8 cellular contexts compared by ENCODE assay signal in the genomic region with DNA sequence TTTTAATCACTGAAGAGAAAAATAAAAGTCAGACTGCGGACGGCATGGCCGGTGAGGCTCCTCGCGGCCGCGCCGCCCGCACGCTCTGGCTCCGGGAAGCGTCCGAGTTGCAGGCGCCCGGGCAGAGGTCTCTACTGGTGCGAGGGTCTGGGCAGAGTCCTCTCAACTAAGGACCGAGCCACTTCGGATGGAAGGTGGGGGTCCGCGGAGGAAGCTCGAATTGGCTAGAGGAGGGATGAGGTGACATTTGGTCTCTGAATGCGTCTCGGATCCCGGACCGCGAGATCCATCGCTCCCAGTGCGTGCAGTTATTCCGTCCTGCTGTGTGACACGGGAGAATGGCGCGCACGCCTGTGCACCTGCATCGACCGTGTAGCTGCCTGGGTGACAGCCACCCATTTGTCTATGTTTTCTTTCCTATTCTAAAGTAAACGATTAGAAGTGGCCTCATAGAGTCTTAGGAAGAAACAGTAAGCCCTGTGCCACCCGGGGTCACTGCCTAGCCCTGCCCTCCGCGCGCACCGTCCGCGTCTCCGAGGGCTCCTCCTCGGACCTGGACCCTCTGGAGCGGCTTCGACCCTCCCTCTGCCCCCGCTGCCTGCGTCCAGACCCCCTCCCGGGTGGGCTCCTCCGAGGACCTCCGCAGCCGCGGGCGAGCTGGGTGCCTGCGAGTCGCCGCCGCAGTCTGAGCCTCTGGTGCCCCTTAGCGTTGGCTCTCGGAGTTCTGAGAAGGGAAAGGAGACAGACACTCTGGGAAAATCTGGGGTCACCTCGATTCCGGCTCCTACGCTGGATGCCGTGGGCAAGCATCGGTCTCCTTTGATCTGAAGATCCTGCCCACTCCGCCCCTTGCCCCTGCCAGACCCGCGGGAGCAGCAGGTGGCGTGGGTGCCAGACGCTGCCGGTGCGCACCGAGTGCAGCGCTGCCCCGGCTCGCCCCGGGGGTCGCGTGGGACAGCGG.
DNase-seq lines count a peak whose midpoint lies in the region; TF ChIP-seq lines count a peak whose summit lies in the region.

No MANE protein-coding gene starts in this region.

- H3K4me3 ChIP-seq in NT2/D1 (ENCODE audit: insufficient read length, low read depth) = peak overlapping the region; percentile 74
- H3K4me3 ChIP-seq in urinary bladder (ENCODE audit: low read depth, low read length) = peak overlapping the region; percentile 71

- H3K4me1 ChIP-seq in NT2/D1 (ENCODE audit: insufficient read depth, insufficient read length) = no peaks in the 10 kb centered on the region
- H3K4me1 ChIP-seq in urinary bladder (ENCODE audit: insufficient read depth) = peaks cover 3% of the 10 kb centered on the region

- no peaks in the 10 kb centered on the region for H3K36me3 ChIP-seq in NT2/D1 (ENCODE audit: insufficient read depth, insufficient read length, low read length)
- H3K36me3 ChIP-seq in urinary bladder (ENCODE audit: insufficient read depth) = no peaks in the 10 kb centered on the region

- under 1% methylated on average over 81 of the region's 81 CpGs for WGBS in urinary bladder

- peak overlapping the region; percentile 50 for H3K9ac ChIP-seq in NT2/D1 (ENCODE audit: insufficient read length, low read depth)

- DNase-seq in GM20000 (ENCODE audit: low spot score) (peak; percentile 35), NT2/D1 (ENCODE audit: low read depth, low spot score) (no peak), dermis microvascular lymphatic vessel endothelial cell (ENCODE audit: low read depth in 2 of 2) (peak; percentile 20 to 59), midbrain (lab: John Stamatoyannopoulos, UW) (peak; percentile 50), KG1 (lab: John Stamatoyannopoulos, UW) (no peak), OCI-M2 (lab: John Stamatoyannopoulos, UW; ENCODE audit: unreplicated experiment) (no peak)

- H3K9me3 ChIP-seq in NT2/D1 (ENCODE audit: insufficient read depth, low read length) = no peaks in the 10 kb centered on the region

- H3K27ac ChIP-seq in 22Rv1 (no peak overlapping the region), urinary bladder (ENCODE audit: low read depth) (no peak overlapping the region)

- TF ChIP-seq CTCF in 22Rv1 (IDR thresholded peaks at IDR 0.05) = peak; percentile 81
- no peak for TF ChIP-seq CTCF in GM20000 (IDR thresholded peaks at IDR 0.05; ENCODE audit: extremely low read depth, missing control alignments)

- H3K27me3 ChIP-seq in NT2/D1 (ENCODE audit: insufficient read depth, insufficient read length) = peaks cover 57% of the 10 kb centered on the region

Comparison
In these comparisons a context has a peak if more than half of its experiments do, and no peak if none do; other contexts are left out.
1. DNase-seq: peak in GM20000 (single experiment), dermis microvascular lymphatic vessel endothelial cell (2 of 2) and midbrain (single experiment); none in NT2/D1 (single experiment), KG1 (single experiment) and OCI-M2 (single experiment).